8 cellular contexts compared by ENCODE assay signal in genomic region chr12:64825143-64826011, GRCh38. TPM values are rescaled to one million over a fixed set of nuclear protein-coding genes. Genes with fewer than 3 reads are reported as not detected.
DNase-seq lines count a peak whose midpoint lies in the region; ATAC-seq and TF ChIP-seq lines count a peak whose summit lies in the region.

No MANE protein-coding gene starts in this region.

- no peak for TF ChIP-seq CTCF in brain (conservative IDR thresholded peaks at IDR 0.05)

- peaks cover 3 to 11% (median 10%) of the 10 kb centered on the region in 5 experiments for H3K9me3 Mint-ChIP-seq in brain
- peaks cover 0 to 14% (median 6%) of the 10 kb centered on the region in 9 donors for H3K9me3 Mint-ChIP-seq in naive thymus-derived CD8-positive, alpha-beta T cell

- peaks cover 26% of the 10 kb centered on the region for H3K4me1 Mint-ChIP-seq in brain
- H3K4me1 Mint-ChIP-seq in naive thymus-derived CD8-positive, alpha-beta T cell: peaks cover 10 to 26% (median 18%) of the 10 kb centered on the region in 4 donors

- ATAC-seq in naive thymus-derived CD8-positive, alpha-beta T cell: peak; percentile 19 to 21
- ATAC-seq in HG02938 (IDR thresholded peaks at IDR 0.05; ENCODE audit: unreplicated experiment) (no peak), GM21576 (IDR thresholded peaks at IDR 0.05; ENCODE audit: unreplicated experiment) (no peak)

- peak overlapping the region; percentile 80 to 91 (median 85) for H3K4me3 Mint-ChIP-seq in brain
- peak overlapping the region; percentile 67 to 86 (median 73) for H3K4me3 Mint-ChIP-seq in naive thymus-derived CD8-positive, alpha-beta T cell

- peak overlapping the region; percentile 15 to 96 (median 92) for H3K27ac Mint-ChIP-seq in brain
- no peak overlapping the region for H3K27ac Mint-ChIP-seq in naive thymus-derived CD8-positive, alpha-beta T cell

- POLR2A ChIA-PET in naive thymus-derived CD8-positive, alpha-beta T cell (lab: Charles Lee): no interaction called here

- H3K27me3 Mint-ChIP-seq in brain: peaks cover 40% of the 10 kb centered on the region
- peaks cover 27 to 74% (median 52%) of the 10 kb centered on the region in 5 donors for H3K27me3 Mint-ChIP-seq in naive thymus-derived CD8-positive, alpha-beta T cell

- peaks cover 15% of the 10 kb centered on the region for H3K36me3 Mint-ChIP-seq in brain
- peaks cover 0 to 13% (median 5%) of the 10 kb centered on the region in 3 donors for H3K36me3 Mint-ChIP-seq in naive thymus-derived CD8-positive, alpha-beta T cell

- DNase-seq in DMS 273 (lab: John Stamatoyannopoulos, UW; ENCODE audit: unreplicated experiment): peak; percentile 63
- no peak for DNase-seq in DMS 273 treated with DMSO at 0.1 percent for 48 hours (lab: John Stamatoyannopoulos, UW)
- DNase-seq in NCI-H2107 (lab: John Stamatoyannopoulos, UW): peak; percentile 77
- DNase-seq in naive thymus-derived CD8-positive, alpha-beta T cell: peak in 1 of 10 donors; percentile 5
- DNase-seq in EL: no peak

RNA-seq across cellular contexts. Expression of gene TBC1D30, which starts 0.9 kb away (rescaled TPM):
- 12.0 TPM for polyA plus RNA-seq in brain (ENCODE audit: insufficient read depth, low read depth, low replicate concordance)
- total RNA-seq in naive thymus-derived CD8-positive, alpha-beta T cell: under 1 TPM; 0.63 to 0.65 TPM
- under 1 TPM in 2 of 3 donors, not detected in 1; 0.08 to 0.51 TPM for polyA plus RNA-seq in naive thymus-derived CD8-positive, alpha-beta T cell

Comparison
In these comparisons a context has a peak if more than half of its experiments do, and no peak if none do; other contexts are left out.
1. DNase-seq: peak in DMS 273 (single experiment) and NCI-H2107 (single experiment); none in DMS 273 treated with DMSO at 0.1 percent for 48 hours (single experiment) and EL (single experiment).
2. H3K27ac Mint-ChIP-seq: peak in brain (5 of 5); none in naive thymus-derived CD8-positive, alpha-beta T cell (0 of 10).
3. ATAC-seq: peak in naive thymus-derived CD8-positive, alpha-beta T cell (2 of 2); none in HG02938 (single experiment) and GM21576 (single experiment).